ENCODE assay signal across 1 cellular context in the genomic region with DNA sequence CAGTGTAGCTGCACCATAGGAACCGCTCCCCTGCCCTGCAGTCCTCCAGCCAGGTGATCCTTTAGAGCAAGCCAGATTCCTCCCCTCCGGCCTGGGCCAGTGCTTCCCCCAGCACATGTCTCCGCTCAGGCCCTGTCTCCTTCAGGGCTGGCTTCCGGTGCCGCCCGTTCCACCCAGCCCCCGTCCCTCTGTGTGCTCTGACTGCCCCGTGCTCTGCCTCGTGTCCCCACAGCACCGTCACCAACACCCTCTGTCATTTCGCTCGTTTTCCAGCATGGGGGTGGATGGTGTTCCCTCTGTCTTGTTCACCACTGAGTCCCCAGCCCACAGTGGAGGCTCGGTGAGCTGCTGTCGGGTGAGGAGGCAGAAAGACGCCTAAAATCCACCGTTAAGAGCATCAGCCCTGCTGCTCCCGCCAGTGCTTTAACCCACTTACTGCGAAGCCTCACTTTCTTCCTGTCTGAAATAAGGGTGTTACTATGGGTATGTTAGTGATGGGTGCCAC.
TF ChIP-seq lines count a peak whose summit lies in the region.

No MANE protein-coding gene starts in this region.

TF ChIP-seq in H1, 55 proteins besides CTCF, POLR2A, EP300 and RAD21:
- TF ChIP-seq SIX5 (IDR thresholded peaks at IDR 0.05; ENCODE audit: low read depth, low read length) (no peak), RFX5 (IDR thresholded peaks at IDR 0.05; ENCODE audit: borderline replicate concordance, low read depth, low read length) (no peak), HDAC2 (IDR thresholded peaks at IDR 0.05; ENCODE audit: borderline replicate concordance in 1 of 2, low read depth in 2 of 2, low read length in 2 of 2) (no peak), POLR2AphosphoS5 (IDR thresholded peaks at IDR 0.05; ENCODE audit: low read depth, low read length) (no peak), YY1 (IDR thresholded peaks at IDR 0.05; ENCODE audit: low read depth, low read length) (no peak), CBX5 (IDR thresholded peaks at IDR 0.05; ENCODE audit: low read depth, low read length) (no peak), TBP (IDR thresholded peaks at IDR 0.05; ENCODE audit: low read depth, low read length) (no peak), PHF8 (conservative IDR thresholded peaks at IDR 0.05; ENCODE audit: low read depth, low read length) (no peak), CHD2 (IDR thresholded peaks at IDR 0.05; ENCODE audit: low read length) (no peak), SP2 (IDR thresholded peaks at IDR 0.05; ENCODE audit: low read length) (no peak)
- TF ChIP-seq, protein P1, sequence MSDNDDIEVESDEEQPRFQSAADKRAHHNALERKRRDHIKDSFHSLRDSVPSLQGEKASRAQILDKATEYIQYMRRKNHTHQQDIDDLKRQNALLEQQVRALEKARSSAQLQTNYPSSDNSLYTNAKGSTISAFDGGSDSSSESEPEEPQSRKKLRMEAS (IDR thresholded peaks at IDR 0.05) = peak; percentile 83
- TF ChIP-seq, protein P2, sequence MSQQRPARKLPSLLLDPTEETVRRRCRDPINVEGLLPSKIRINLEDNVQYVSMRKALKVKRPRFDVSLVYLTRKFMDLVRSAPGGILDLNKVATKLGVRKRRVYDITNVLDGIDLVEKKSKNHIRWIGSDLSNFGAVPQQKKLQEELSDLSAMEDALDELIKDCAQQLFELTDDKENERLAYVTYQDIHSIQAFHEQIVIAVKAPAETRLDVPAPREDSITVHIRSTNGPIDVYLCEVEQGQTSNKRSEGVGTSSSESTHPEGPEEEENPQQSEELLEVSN (IDR thresholded peaks at IDR 0.05) = peak; percentile 31; the same call in 1 of the 2 replicates
